ENCODE assay signal across 28 cellular contexts in the genomic region with DNA sequence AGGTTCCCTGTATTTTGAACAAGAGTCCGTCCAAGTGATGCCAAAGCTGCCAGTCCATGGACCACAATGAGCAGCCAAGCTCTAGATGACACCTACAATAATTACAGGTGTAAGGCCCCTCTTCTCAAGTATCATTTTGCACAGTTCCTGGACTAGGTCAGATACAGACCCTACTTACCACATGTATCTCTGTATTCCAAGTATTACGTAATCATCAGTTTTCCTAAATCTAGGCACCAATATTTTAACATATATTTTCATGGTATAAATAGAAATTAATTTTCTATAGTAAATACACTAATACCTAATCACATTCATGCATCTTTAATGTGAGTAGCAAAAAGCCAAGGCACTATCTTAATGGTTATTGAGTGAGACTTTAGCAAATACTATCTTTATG.
"Had no signal": no experiment of that assay in that cellular context is flagged by ENCODE, and none has a peak within 500 bp of the region (broad histone marks: within the 10 kb centered on the region; RNA-seq: fewer than 3 reads in every experiment).

No MANE protein-coding gene starts in this region.

- H2AFZ ChIP-seq: neural progenitor cell, parathyroid adenoma had no signal

- H3K27ac ChIP-seq: neural progenitor cell, ovary, parathyroid adenoma, psoas muscle, skin epidermis, spleen, suprapubic skin, testis, tibial artery, transverse colon, upper lobe of right lung, uterus had no signal

- H3K9ac ChIP-seq: neural progenitor cell, parathyroid adenoma had no signal

- H3K4me3 ChIP-seq: neural progenitor cell, ovary, psoas muscle, skin epidermis, smooth muscle cell, spleen, suprapubic skin, testis, tibial artery, transverse colon, upper lobe of right lung, uterus had no signal

- H3K4me2 ChIP-seq: neural progenitor cell, smooth muscle cell had no signal

- H3K4me1 ChIP-seq: neural progenitor cell, parathyroid adenoma, psoas muscle, spleen, suprapubic skin, testis, tibial artery, transverse colon, upper lobe of right lung, uterus had no signal

- DNase-seq: natural killer cell; occipital lobe; ovary; posterior cingulate gyrus; psoas muscle; right cardiac atrium; spleen; stimulated activated CD4-positive, alpha-beta T cell treated with anti-CD3 and anti-CD28 coated beads, Interleukin-12 subunit alpha, Interleukin-12 subunit beta, amount 100 ng/mL, for 4 hours; stimulated activated CD4-positive, alpha-beta T cell treated with anti-CD3 and anti-CD28 coated beads, Interleukin-1b, Interleukin-23, amount 100 ng/mL, for 48 hours; stimulated activated CD4-positive, alpha-beta T cell treated with anti-CD3 and anti-CD28 coated beads, Interleukin-4, amount 100 ng/mL, for 1 hour; stimulated activated CD4-positive, alpha-beta T cell treated with anti-CD3 and anti-CD28 coated beads, Interleukin-4, amount 100 ng/mL, for 4 hours; stimulated activated CD8-positive, alpha-beta memory T cell treated with anti-CD3 and anti-CD28 coated beads, Interleukin-4, amount 100 ng/mL, for 48 hours; stimulated activated naive CD4-positive, alpha-beta T cell; stimulated activated naive CD8-positive, alpha-beta T cell treated with anti-CD3 and anti-CD28 coated beads, Interleukin-15, amount 100 ng/mL, for 72 hours; stimulated activated naive CD8-positive, alpha-beta T cell treated with anti-CD3 and anti-CD28 coated beads, Interleukin-15, Interleukin-2, amounts not matched to agents 100 U/mL and 50 U/mL, for 24 hours; substantia nigra; testis; tibial artery; transverse colon; upper lobe of right lung; uterus had no signal

- H3K36me3 ChIP-seq: neural progenitor cell, ovary, spleen, suprapubic skin, tibial artery, transverse colon, upper lobe of right lung, uterus had no signal

- ATAC-seq: natural killer cell; psoas muscle; right cardiac atrium; sciatic nerve; stimulated activated memory B cell treated with anti-CD40 and anti-IgM and Interleukin-4, amounts not matched to agents 10 μg/mL and 1 μg/mL and 100 μg/mL, for 72 hours; stimulated activated naive CD8-positive, alpha-beta T cell treated with anti-CD3 and anti-CD28 coated beads, Interleukin-15, amount 100 ng/mL, for 72 hours; stimulated activated naive CD8-positive, alpha-beta T cell treated with anti-CD3 and anti-CD28 coated beads, Interleukin-15, Interleukin-2, amounts not matched to agents 100 U/mL and 50 U/mL, for 24 hours; upper lobe of right lung had no signal

- H3K27me3 ChIP-seq: neural progenitor cell, ovary, testis, upper lobe of right lung, uterus had no signal

- H3K9me3 ChIP-seq: ovary, psoas muscle, spleen, suprapubic skin, testis, tibial artery, transverse colon, upper lobe of right lung, uterus had no signal

- H3K79me2 ChIP-seq: parathyroid adenoma had no signal
